20 cellular contexts compared by ENCODE assay signal in genomic region chr3:69321301-69321986, GRCh38.
A peak's percentile ranks its signal among the peaks of the same experiment; 100 is the strongest.
DNase-seq lines count a peak whose midpoint lies in the region; ATAC-seq and TF ChIP-seq lines count a peak whose summit lies in the region.
"Had no signal": no experiment of that assay in that cellular context is flagged by ENCODE, and none has a peak within 500 bp of the region (broad histone marks: within the 10 kb centered on the region; RNA-seq: fewer than 3 reads in every experiment).

No MANE protein-coding gene starts in this region.

- H3K9me3 ChIP-seq in OCI-LY7 (ENCODE audit: low read length) (no peaks in the 10 kb centered on the region), tibial nerve (no peaks in the 10 kb centered on the region), mammary epithelial cell (replicated peaks; ENCODE audit: insufficient read depth, low read length) (no peaks in the 10 kb centered on the region)

- H3K9me3 Mint-ChIP-seq in nephron: no peaks in the 10 kb centered on the region
- no peaks in the 10 kb centered on the region for H3K9me3 Mint-ChIP-seq in stimulated activated naive B cell treated with anti-CD40 and anti-IgM and Interleukin-4, amounts not matched to agents 10 μg/mL and 1 μg/mL and 100 μg/mL, for 72 hours
- H3K9me3 Mint-ChIP-seq: immature natural killer cell; neural progenitor cell; stimulated activated naive CD8-positive, alpha-beta T cell treated with anti-CD3 and anti-CD28 coated beads, Interleukin-15, amount 100 ng/mL, for 72 hours had no signal

- H3K4me1 Mint-ChIP-seq in nephron: peaks cover 31% of the 10 kb centered on the region
- peaks cover 14 to 31% of the 10 kb centered on the region in 2 donors for H3K4me1 Mint-ChIP-seq in stimulated activated naive B cell treated with anti-CD40 and anti-IgM and Interleukin-4, amounts not matched to agents 10 μg/mL and 1 μg/mL and 100 μg/mL, for 72 hours
- H3K4me1 Mint-ChIP-seq: neural progenitor cell had no signal

- TF ChIP-seq CTCF in OCI-LY7 (conservative IDR thresholded peaks at IDR 0.05; ENCODE audit: low read length) (no peak), nephron (IDR thresholded peaks at IDR 0.05; ENCODE audit: unreplicated experiment in 3 of 3) (no peak), tibial nerve (IDR thresholded peaks at IDR 0.05) (no peak), mammary epithelial cell (conservative IDR thresholded peaks at IDR 0.05 in 1 of 2, IDR thresholded peaks at IDR 0.05 in 1 of 2; ENCODE audit: extremely low read depth in 1 of 2, insufficient read depth in 1 of 2, low read depth in 1 of 2, low read length in 2 of 2) (no peak)

- whole genome bisulfite sequencing in tibial nerve, 2 donors: 63 to 77% methylated on average over 7 of the region's 7 CpGs
- WGBS in mammary epithelial cell (ENCODE audit: low coverage, missing lambda C conversion rate): 94% methylated on average over 7 of the region's 7 CpGs

- no peaks in the 10 kb centered on the region for H3K79me2 ChIP-seq in OCI-LY7 (ENCODE audit: insufficient read depth, low read depth, low read length)
- H3K79me2 ChIP-seq in mammary epithelial cell (ENCODE audit: insufficient read depth, low read length): peaks cover 9% of the 10 kb centered on the region

- in situ Hi-C loops in mammary epithelial cell (cut with MboI; ENCODE audit: low sequenced_read_pairs in 2 of 2): loop anchor here in 1 of 2 donors (25.0 kb wide), 2 partner anchors 91 to 341 kb away; no protein-coding TSS in a partner anchor

- H3K27me3 ChIP-seq in tibial nerve (no peaks in the 10 kb centered on the region), mammary epithelial cell (ENCODE audit: insufficient read depth, low read length) (no peaks in the 10 kb centered on the region)
- H3K27me3 ChIP-seq: neural progenitor cell had no signal

- H2AFZ ChIP-seq in OCI-LY7 (ENCODE audit: low read length): peak overlapping the region; percentile 68; the same call in 1 of the 2 replicates
- H2AFZ ChIP-seq in mammary epithelial cell (ENCODE audit: low read depth, low read length): no peak overlapping the region
- H2AFZ ChIP-seq: neural progenitor cell had no signal

- no peak overlapping the region for H3K9ac ChIP-seq in mammary epithelial cell (ENCODE audit: insufficient read depth, low read length)
- H3K9ac ChIP-seq: neural progenitor cell had no signal

- H3K4me1 ChIP-seq in OCI-LY7 (ENCODE audit: insufficient read depth, low read length, poor library complexity, severe bottlenecking) (peaks cover 40% of the 10 kb centered on the region), tibial nerve (peaks cover 0 to 40% (median 2%) of the 10 kb centered on the region in 4 donors), mammary epithelial cell (ENCODE audit: insufficient read depth, low read length) (no peaks in the 10 kb centered on the region)
- H3K4me1 ChIP-seq: neural progenitor cell had no signal

- TF ChIP-seq POLR2A in tibial nerve (IDR thresholded peaks at IDR 0.05): no peak

- no peak overlapping the region for H3K27ac ChIP-seq in OCI-LY7 (ENCODE audit: low read depth, low read length, poor library complexity, severe bottlenecking)
- peak overlapping the region in 3 of 4 donors; percentile 21 to 52 (median 27) for H3K27ac ChIP-seq in tibial nerve
- H3K27ac ChIP-seq in mammary epithelial cell (ENCODE audit: insufficient read depth, low read depth, low read length): no peak overlapping the region
- H3K27ac ChIP-seq: neural progenitor cell had no signal

- H3K27ac Mint-ChIP-seq in nephron: peak overlapping the region; percentile 47 to 67 (median 65)
- no peak overlapping the region for H3K27ac Mint-ChIP-seq in stimulated activated naive B cell treated with anti-CD40 and anti-IgM and Interleukin-4, amounts not matched to agents 10 μg/mL and 1 μg/mL and 100 μg/mL, for 72 hours
- H3K27ac Mint-ChIP-seq: immature natural killer cell; neural progenitor cell; stimulated activated naive CD8-positive, alpha-beta T cell treated with anti-CD3 and anti-CD28 coated beads, Interleukin-15, amount 100 ng/mL, for 72 hours had no signal

- no peak for TF ChIP-seq EP300 in tibial nerve (IDR thresholded peaks at IDR 0.05)

- H3K4me3 ChIP-seq in OCI-LY7 (ENCODE audit: low read depth, low read length, poor library complexity, severe bottlenecking) (no peak overlapping the region), tibial nerve (no peak overlapping the region), mammary epithelial cell (replicated peaks in 1 of 3; ENCODE audit: insufficient read depth in 1 of 3, low read depth in 2 of 3, low read length in 3 of 3) (no peak overlapping the region)
- H3K4me3 ChIP-seq: neural progenitor cell had no signal

- H4K20me1 ChIP-seq in OCI-LY7 (ENCODE audit: insufficient read depth, low read length): no peaks in the 10 kb centered on the region
- no peaks in the 10 kb centered on the region for H4K20me1 ChIP-seq in mammary epithelial cell (ENCODE audit: insufficient read depth, low read length)

- H3K36me3 ChIP-seq in OCI-LY7 (ENCODE audit: insufficient read depth, low read length) (no peaks in the 10 kb centered on the region), tibial nerve (no peaks in the 10 kb centered on the region), mammary epithelial cell (ENCODE audit: insufficient read depth, low read length) (no peaks in the 10 kb centered on the region)
- H3K36me3 ChIP-seq: neural progenitor cell had no signal

- peak overlapping the region; percentile 46 for H3K4me2 ChIP-seq in OCI-LY7 (ENCODE audit: low read length)
- no peak overlapping the region for H3K4me2 ChIP-seq in mammary epithelial cell (ENCODE audit: insufficient read depth, low read depth, low read length)
- H3K4me2 ChIP-seq: neural progenitor cell had no signal

- DNase-seq in OCI-LY7 (ENCODE audit: low spot score) (no peak), Right ventricle myocardium superior (no peak), tibial nerve (ENCODE audit: low spot score in 2 of 2) (no peak), mammary epithelial cell (no peak)
- no peak for DNase-seq in stimulated activated naive B cell treated with anti-CD40 and anti-IgM and Interleukin-4, amounts not matched to agents 10 μg/mL and 1 μg/mL and 100 μg/mL, for 72 hours
- DNase-seq: activated CD4-positive, alpha-beta T cell treated with anti-CD3 and anti-CD28 coated beads for 4 hours; activated effector memory CD4-positive, alpha-beta T cell treated with anti-CD3 and anti-CD28 coated beads, Interleukin-2, amount 50 U/mL, for 16 hours; central memory CD4-positive, alpha-beta T cell; effector memory CD4-positive, alpha-beta T cell; immature natural killer cell; NCI-H1417 treated with DMSO at 0.1 percent for 48 hours; NCI-H774; retina; stimulated activated naive CD8-positive, alpha-beta T cell treated with anti-CD3 and anti-CD28 coated beads, Interleukin-15, amount 100 ng/mL, for 72 hours; T1000 had no signal

- H3K4me3 Mint-ChIP-seq in nephron: no peak overlapping the region
- no peak overlapping the region for H3K4me3 Mint-ChIP-seq in stimulated activated naive B cell treated with anti-CD40 and anti-IgM and Interleukin-4, amounts not matched to agents 10 μg/mL and 1 μg/mL and 100 μg/mL, for 72 hours
- H3K4me3 Mint-ChIP-seq: immature natural killer cell; neural progenitor cell; stimulated activated naive CD8-positive, alpha-beta T cell treated with anti-CD3 and anti-CD28 coated beads, Interleukin-15, amount 100 ng/mL, for 72 hours had no signal

- peak; percentile 6 for ATAC-seq in Right ventricle myocardium superior (ENCODE audit: poor library complexity)
- ATAC-seq in GM18502 (IDR thresholded peaks at IDR 0.05; ENCODE audit: poor library complexity, unreplicated experiment): no peak
- ATAC-seq in GM21381 (IDR thresholded peaks at IDR 0.05; ENCODE audit: unreplicated experiment): no peak
- no peak for ATAC-seq in stimulated activated naive B cell treated with anti-CD40 and anti-IgM and Interleukin-4, amounts not matched to agents 10 μg/mL and 1 μg/mL and 100 μg/mL, for 72 hours (replicated peaks)
- ATAC-seq: SK-N-SH treated with all-trans-retinoic acid at 6 μM for 48 hours; stimulated activated naive CD8-positive, alpha-beta T cell treated with anti-CD3 and anti-CD28 coated beads, Interleukin-15, amount 100 ng/mL, for 72 hours had no signal

- POLR2A ChIA-PET in OCI-LY7 (lab: Charles Lee): interaction anchor here (1.0 to 2.0 kb wide), 3 partner anchors 10 to 13 kb away, joined by 3 to 6 read pairs (median 4); no protein-coding TSS in a partner anchor

- CTCF ChIA-PET in OCI-LY7 (lab: Charles Lee; ENCODE audit: unreplicated experiment): no interaction called here
- CTCF ChIA-PET in mammary epithelial cell (lab: Charles Lee; ENCODE audit: low non-redundant PET): no interaction called here

- dilution Hi-C loops in mammary epithelial cell (cut with HindIII; ENCODE audit: low sequenced_read_pairs): loop anchor here (5.0 to 25.0 kb wide), 3 partner anchors 36 to 341 kb away; no protein-coding TSS in a partner anchor

- peaks cover 4% of the 10 kb centered on the region for H3K27me3 Mint-ChIP-seq in nephron (ENCODE audit: low read depth)
- no peaks in the 10 kb centered on the region for H3K27me3 Mint-ChIP-seq in stimulated activated naive B cell treated with anti-CD40 and anti-IgM and Interleukin-4, amounts not matched to agents 10 μg/mL and 1 μg/mL and 100 μg/mL, for 72 hours
- H3K27me3 Mint-ChIP-seq: stimulated activated naive CD8-positive, alpha-beta T cell treated with anti-CD3 and anti-CD28 coated beads, Interleukin-15, amount 100 ng/mL, for 72 hours had no signal

- intact Hi-C loops in OCI-LY7 (cut with micrococcal nuclease; ENCODE audit: unreplicated experiment): no loop called here
- intact Hi-C loops in Right ventricle myocardium superior (cut with DNase I): loop anchor here (5.0 kb wide), 1 partner anchor 86 kb away; no protein-coding TSS in a partner anchor
- intact Hi-C loops in mammary epithelial cell (cut with micrococcal nuclease): no loop called here

- H3K9me2 ChIP-seq in OCI-LY7 (ENCODE audit: insufficient read depth, low read length): no peaks in the 10 kb centered on the region

- BruUV-seq in OCI-LY7 (replicated peaks; lab: Mats Ljungman, UMichigan): no TSS peak
- BruUV-seq in mammary epithelial cell (replicated peaks; lab: Mats Ljungman, UMichigan): no TSS peak

- H3K36me3 Mint-ChIP-seq in nephron (ENCODE audit: low read depth): no peaks in the 10 kb centered on the region
- no peaks in the 10 kb centered on the region for H3K36me3 Mint-ChIP-seq in stimulated activated naive B cell treated with anti-CD40 and anti-IgM and Interleukin-4, amounts not matched to agents 10 μg/mL and 1 μg/mL and 100 μg/mL, for 72 hours
- H3K36me3 Mint-ChIP-seq: immature natural killer cell, neural progenitor cell had no signal

Comparison
In these comparisons a context has a peak if more than half of its experiments do, and no peak if none do; other contexts are left out.
1. H3K27ac ChIP-seq: peak in tibial nerve (3 of 4); none in OCI-LY7 (single experiment) and mammary epithelial cell (single experiment).